In the genomic region with DNA sequence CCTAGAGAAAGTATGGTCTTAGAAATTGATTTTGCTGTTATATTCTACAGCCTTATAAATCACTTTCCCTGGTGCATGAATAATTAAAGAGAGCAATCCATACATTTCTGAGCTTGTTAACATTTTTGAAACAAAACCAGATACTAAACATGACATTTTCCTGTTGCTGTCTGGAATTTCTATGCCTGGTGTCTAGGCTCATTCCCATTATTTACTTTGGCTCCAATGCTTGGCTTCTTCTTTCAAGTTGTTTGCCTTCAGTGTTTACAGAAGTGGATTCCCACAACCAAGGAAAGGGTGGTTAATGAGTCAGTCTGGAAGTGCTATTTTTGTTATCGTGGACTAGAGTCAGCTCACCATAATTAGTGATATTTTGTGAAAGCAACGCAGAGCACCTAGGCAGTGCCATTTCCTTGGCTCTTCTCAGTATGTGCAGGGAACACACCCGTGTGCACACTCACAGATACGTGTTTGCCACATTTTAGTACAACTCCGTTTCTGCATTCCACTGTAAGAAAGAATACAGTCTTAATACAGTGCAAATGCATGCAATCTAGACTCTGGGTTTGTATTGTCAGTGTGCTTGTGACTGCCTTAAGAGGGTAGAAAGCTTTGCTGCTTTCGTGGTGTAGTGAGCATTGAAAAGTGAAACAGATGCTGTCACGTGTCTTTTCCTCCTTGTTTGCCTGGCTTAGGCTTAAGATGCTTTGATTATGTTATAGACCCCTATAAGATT, we compare ENCODE assay signal across 9 cellular contexts.
DNase-seq lines count a peak whose midpoint lies in the region; ATAC-seq, FAIRE-seq and TF ChIP-seq lines count a peak whose summit lies in the region.
"Had no signal": no experiment of that assay in that cellular context is flagged by ENCODE, and none has a peak within 500 bp of the region (broad histone marks: within the 10 kb centered on the region; RNA-seq: fewer than 3 reads in every experiment).

No MANE protein-coding gene starts in this region.

- peak overlapping the region; percentile 28 for H3K4me3 Mint-ChIP-seq in memory B cell

- H3K36me3 Mint-ChIP-seq in memory B cell = no peaks in the 10 kb centered on the region

- H3K4me1 Mint-ChIP-seq in memory B cell = peaks cover 2% of the 10 kb centered on the region

- POLR2A ChIA-PET in A549 (lab: Yijun Ruan, JAX) = no interaction called here

- ATAC-seq in A549 (peak; percentile 93 to 96), memory B cell (ENCODE audit: low read depth) (no peak), GM21717 (IDR thresholded peaks at IDR 0.05; ENCODE audit: unreplicated experiment) (no peak), HG03439 (IDR thresholded peaks at IDR 0.05; ENCODE audit: unreplicated experiment) (no peak)

- H3K9me3 Mint-ChIP-seq in memory B cell = no peaks in the 10 kb centered on the region

- peak overlapping the region; percentile 31 for H3K4me3 ChIP-seq in A549
- peak overlapping the region; percentile 43 for H3K4me3 ChIP-seq in choroid plexus epithelial cell (ENCODE audit: low read depth, low read length)
- no peak overlapping the region for H3K4me3 ChIP-seq in lower leg skin (ENCODE audit: low read depth, poor library complexity, severe bottlenecking)

- 7% methylated on average over 7 of the region's 7 CpGs for WGBS in A549 (ENCODE audit: missing lambda C conversion rate)
- WGBS in lower leg skin, 2 donors = 24 to 48% methylated on average over 7 of the region's 7 CpGs

- CTCF ChIA-PET in A549 (lab: Yijun Ruan, JAX) = interaction anchor here (0.6 to 0.7 kb wide), 2 partner anchors 64 to 80 kb away, joined by 3 to 4 read pairs; no protein-coding TSS in a partner anchor

- H3K4me1 ChIP-seq in A549 = peaks cover 28% of the 10 kb centered on the region

- H3K9me3 ChIP-seq in A549 = 0 out of 3 replicates have a peak, but pooled peaks cover 4% of the 10 kb centered on the region

- TF ChIP-seq POLR2A in A549 (IDR thresholded peaks at IDR 0.05; ENCODE audit: low read length) (no peak), lower leg skin (IDR thresholded peaks at IDR 0.05) (no peak)

- H3K4me2 ChIP-seq in A549 = peak overlapping the region; percentile 89

- H3K27ac ChIP-seq in A549 = peak overlapping the region; percentile 68 to 71

- H3K27me3 Mint-ChIP-seq in memory B cell = peaks cover 24% of the 10 kb centered on the region

- TF ChIP-seq RAD21 in A549 (conservative IDR thresholded peaks at IDR 0.05 in 1 of 2, IDR thresholded peaks at IDR 0.05 in 1 of 2) = peak; percentile 31 to 63

- H3K27ac Mint-ChIP-seq in memory B cell = no peak overlapping the region

- TF ChIP-seq CTCF in A549 (IDR thresholded peaks at IDR 0.05) (no peak), choroid plexus epithelial cell (conservative IDR thresholded peaks at IDR 0.05; ENCODE audit: low read depth, low read length) (no peak), lower leg skin (IDR thresholded peaks at IDR 0.05) (no peak)

- peak; percentile 77 to 86; a peak in 4 of 5 replicates for TF ChIP-seq EP300 in A549 (IDR thresholded peaks at IDR 0.05)

- DNase-seq in A549 (ENCODE audit: low read depth in 1 of 2, low spot score in 1 of 2) (peak; percentile 79 to 90), NCI-H1105 (lab: John Stamatoyannopoulos, UW) (peak; percentile 26), choroid plexus epithelial cell (ENCODE audit: low read depth) (peak; percentile 72), memory B cell (ENCODE audit: low spot score in 2 of 2) (no peak), lower leg skin (ENCODE audit: low spot score in 2 of 2) (no peak)
- no peak for DNase-seq in effector CD4-positive, alpha-beta T cell

- intact Hi-C loops in lower leg skin (cut with DNase I; ENCODE audit: low total_unique reads) = no loop called here

- FAIRE-seq in A549 (lab: Jason Lieb, UNC) = peak; percentile 83
- FAIRE-seq: G401.6 had no signal

TF ChIP-seq in A549, 52 proteins besides CTCF, POLR2A, EP300 and RAD21 (continues in another document):
- no peak for TF ChIP-seq HES2 (IDR thresholded peaks at IDR 0.05)
- no peak for TF ChIP-seq CBX8 (IDR thresholded peaks at IDR 0.05)
- no peak for TF ChIP-seq ZC3H11A (IDR thresholded peaks at IDR 0.05)
- TF ChIP-seq TP53 (CRISPR knock-in tag; IDR thresholded peaks at IDR 0.05) = no peak
- TF ChIP-seq NFE2L2 (conservative IDR thresholded peaks at IDR 0.05; ENCODE audit: low read length) = no peak
- TF ChIP-seq, protein P1, sequence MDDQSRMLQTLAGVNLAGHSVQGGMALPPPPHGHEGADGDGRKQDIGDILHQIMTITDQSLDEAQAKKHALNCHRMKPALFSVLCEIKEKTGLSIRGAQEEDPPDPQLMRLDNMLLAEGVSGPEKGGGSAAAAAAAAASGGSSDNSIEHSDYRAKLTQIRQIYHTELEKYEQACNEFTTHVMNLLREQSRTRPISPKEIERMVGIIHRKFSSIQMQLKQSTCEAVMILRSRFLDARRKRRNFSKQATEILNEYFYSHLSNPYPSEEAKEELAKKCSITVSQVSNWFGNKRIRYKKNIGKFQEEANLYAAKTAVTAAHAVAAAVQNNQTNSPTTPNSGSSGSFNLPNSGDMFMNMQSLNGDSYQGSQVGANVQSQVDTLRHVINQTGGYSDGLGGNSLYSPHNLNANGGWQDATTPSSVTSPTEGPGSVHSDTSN (IDR thresholded peaks at IDR 0.05) = no peak
- no peak for TF ChIP-seq PHF8 (IDR thresholded peaks at IDR 0.05; ENCODE audit: borderline replicate concordance, low read depth)
- TF ChIP-seq CEBPB (IDR thresholded peaks at IDR 0.05) = peak in 1 of 2 experiments; percentile 67; a peak in 1 of 4 replicates
- peak; percentile 70; the same call in 1 of the 2 replicates for TF ChIP-seq RARB (CRISPR knock-in tag; IDR thresholded peaks at IDR 0.05)
- TF ChIP-seq HOXA7 (CRISPR knock-in tag; IDR thresholded peaks at IDR 0.05) = no peak
- no peak for TF ChIP-seq ZSCAN20 (CRISPR knock-in tag; IDR thresholded peaks at IDR 0.05)
- no peak for TF ChIP-seq POLR2AphosphoS2 (conservative IDR thresholded peaks at IDR 0.05; ENCODE audit: low read length)
- TF ChIP-seq, protein P2, sequence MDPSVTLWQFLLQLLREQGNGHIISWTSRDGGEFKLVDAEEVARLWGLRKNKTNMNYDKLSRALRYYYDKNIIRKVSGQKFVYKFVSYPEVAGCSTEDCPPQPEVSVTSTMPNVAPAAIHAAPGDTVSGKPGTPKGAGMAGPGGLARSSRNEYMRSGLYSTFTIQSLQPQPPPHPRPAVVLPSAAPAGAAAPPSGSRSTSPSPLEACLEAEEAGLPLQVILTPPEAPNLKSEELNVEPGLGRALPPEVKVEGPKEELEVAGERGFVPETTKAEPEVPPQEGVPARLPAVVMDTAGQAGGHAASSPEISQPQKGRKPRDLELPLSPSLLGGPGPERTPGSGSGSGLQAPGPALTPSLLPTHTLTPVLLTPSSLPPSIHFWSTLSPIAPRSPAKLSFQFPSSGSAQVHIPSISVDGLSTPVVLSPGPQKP (IDR thresholded peaks at IDR 0.05; ENCODE audit: low read depth, low read length) = no peak
- peak; percentile 76; the same call in 1 of the 2 replicates for TF ChIP-seq FOSB (CRISPR knock-in tag; IDR thresholded peaks at IDR 0.05)
- TF ChIP-seq HMGXB4 (CRISPR knock-in tag; IDR thresholded peaks at IDR 0.05; ENCODE audit: borderline replicate concordance) = no peak
- no peak for TF ChIP-seq CHD2 (IDR thresholded peaks at IDR 0.05; ENCODE audit: low read length, partially characterized antibody)
- TF ChIP-seq KDM5A (IDR thresholded peaks at IDR 0.05) = no peak
- no peak for TF ChIP-seq ZNF302 (CRISPR knock-in tag; IDR thresholded peaks at IDR 0.05)
- TF ChIP-seq JUNB (IDR thresholded peaks at IDR 0.05) = peak; percentile 95
- TF ChIP-seq RFX5 (IDR thresholded peaks at IDR 0.05) = no peak
- no peak for TF ChIP-seq HOXB13 (CRISPR knock-in tag; IDR thresholded peaks at IDR 0.05; ENCODE audit: low read depth)
- no peak for TF ChIP-seq ATOH8 (CRISPR knock-in tag; IDR thresholded peaks at IDR 0.05; ENCODE audit: low read depth)
- peak; percentile 39; the same call in 1 of the 3 replicates for TF ChIP-seq SMC3 (IDR thresholded peaks at IDR 0.05)
- no peak for TF ChIP-seq EHF (CRISPR knock-in tag; IDR thresholded peaks at IDR 0.05)
- peak; percentile 95 for TF ChIP-seq GATA3 (IDR thresholded peaks at IDR 0.05; ENCODE audit: borderline replicate concordance)
- TF ChIP-seq ZFP36 (IDR thresholded peaks at IDR 0.05; ENCODE audit: borderline replicate concordance, partially characterized antibody) = peak; percentile 26
- TF ChIP-seq MAZ (IDR thresholded peaks at IDR 0.05; ENCODE audit: borderline replicate concordance, low read depth, low read length) = no peak

Comparison
In these comparisons a context has a peak if more than half of its experiments do, and no peak if none do; other contexts are left out.
1. ATAC-seq: peak in A549 (2 of 2); none in memory B cell (single experiment), GM21717 (single experiment) and HG03439 (single experiment).
2. DNase-seq: peak in A549 (2 of 2), NCI-H1105 (single experiment) and choroid plexus epithelial cell (single experiment); none in memory B cell (0 of 2), effector CD4-positive, alpha-beta T cell (single experiment) and lower leg skin (0 of 2).